ENCODE assay signal across 13 cellular contexts in the genomic region with DNA sequence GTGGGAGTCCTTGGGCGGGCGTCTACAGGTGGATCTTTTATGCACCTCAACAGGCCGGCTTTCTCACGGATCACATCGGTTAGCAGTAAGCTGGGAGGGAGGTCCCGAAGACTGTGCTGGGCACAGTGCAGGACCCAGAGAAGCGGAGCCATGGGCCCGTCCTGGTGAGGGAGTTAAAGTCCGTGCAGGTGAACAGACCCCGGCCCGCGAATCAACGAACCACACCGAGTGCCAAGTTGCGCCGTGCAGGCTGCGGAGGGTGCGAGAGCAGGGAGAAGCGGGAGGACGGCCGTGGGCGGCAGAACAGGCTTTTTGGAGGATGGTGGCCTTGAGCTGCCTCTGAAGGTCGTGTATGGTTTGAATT.
"Had no signal": no experiment of that assay in that cellular context is flagged by ENCODE, and none has a peak within 500 bp of the region (broad histone marks: within the 10 kb centered on the region; RNA-seq: fewer than 3 reads in every experiment).

No MANE protein-coding gene starts in this region.

- H3K36me3 ChIP-seq: right atrium auricular region had no signal

- H3K27me3 ChIP-seq: hepatocyte, right atrium auricular region, testis had no signal

- H3K9me3 ChIP-seq: lower lobe of right lung, neutrophil, right atrium auricular region, testis had no signal

- H2AFZ ChIP-seq: hepatocyte had no signal

- H3K4me2 ChIP-seq: hepatocyte had no signal

- H3K79me2 ChIP-seq: hepatocyte had no signal

- H3K4me3 ChIP-seq: hepatocyte, lower lobe of right lung, right atrium auricular region, testis had no signal

- DNase-seq: activated CD4-positive, alpha-beta T cell treated with anti-CD3 and anti-CD28 coated beads for 48 hours; activated naive CD4-positive, alpha-beta T cell treated with Interleukin-2 at 50 U/mL for 16 hours; cortex of kidney; erythroblast; left cardiac atrium; lower lobe of right lung; naive B cell; stimulated activated naive CD8-positive, alpha-beta T cell treated with anti-CD3 and anti-CD28 coated beads, Interleukin-15, Interleukin-2, amounts not matched to agents 100 U/mL and 50 U/mL, for 24 hours; T-cell had no signal

- H3K27ac ChIP-seq: hepatocyte, lower lobe of right lung, neutrophil, right atrium auricular region, testis had no signal
